13 cellular contexts compared by ENCODE assay signal in genomic region chr5:135353952-135354721, GRCh38. TPM values are rescaled to one million over a fixed set of nuclear protein-coding genes. Genes with fewer than 3 reads are reported as not detected.
A peak's percentile ranks its signal among the peaks of the same experiment; 100 is the strongest.
DNase-seq lines count a peak whose midpoint lies in the region; ATAC-seq and TF ChIP-seq lines count a peak whose summit lies in the region.
"Had no signal": no experiment of that assay in that cellular context is flagged by ENCODE, and none has a peak within 500 bp of the region (broad histone marks: within the 10 kb centered on the region; RNA-seq: fewer than 3 reads in every experiment).

No MANE protein-coding gene starts in this region.

- WGBS in esophagus muscularis mucosa, result 31% methylated on average over 4 of the region's 4 CpGs

- H3K4me1 ChIP-seq in esophagus muscularis mucosa, result peaks cover 47 to 56% (median 51%) of the 10 kb centered on the region in 4 donors

- H3K4me3 ChIP-seq in esophagus muscularis mucosa, result no peak overlapping the region
- H3K4me3 ChIP-seq: coronary artery had no signal

- no peaks in the 10 kb centered on the region for H3K9me3 ChIP-seq in esophagus muscularis mucosa

- TF ChIP-seq CTCF in esophagus muscularis mucosa (IDR thresholded peaks at IDR 0.05) (no peak), omental fat pad (IDR thresholded peaks at IDR 0.05) (no peak)

- no peak for TF ChIP-seq POLR2A in esophagus muscularis mucosa (IDR thresholded peaks at IDR 0.05; ENCODE audit: low read depth)

- intact Hi-C loops in esophagus muscularis mucosa (cut with DNase I), result no loop called here

- H3K27me3 ChIP-seq in esophagus muscularis mucosa, result no peaks in the 10 kb centered on the region

- TF ChIP-seq EP300 in esophagus muscularis mucosa (IDR thresholded peaks at IDR 0.05), result no peak

- H3K36me3 ChIP-seq in esophagus muscularis mucosa, result peaks cover 4 to 42% (median 31%) of the 10 kb centered on the region in 4 donors

- DNase-seq in Ammon's horn (ENCODE audit: low spot score), result peak; percentile 43
- peak; percentile 81 for DNase-seq in M059J (ENCODE audit: low read depth)
- DNase-seq in esophagus muscularis mucosa (ENCODE audit: extremely low spot score), result no peak
- no peak for DNase-seq in omental fat pad (ENCODE audit: low spot score)
- no peak for DNase-seq in NCI-H526 (lab: John Stamatoyannopoulos, UW)
- DNase-seq: Calu3, Kasumi-1, trophoblast cell had no signal

- ATAC-seq in omental fat pad (ENCODE audit: low FRiP score) (peak; percentile 73), HG03442 (IDR thresholded peaks at IDR 0.05; ENCODE audit: unreplicated experiment) (no peak), HG03175 (IDR thresholded peaks at IDR 0.05; ENCODE audit: unreplicated experiment) (no peak), HG03439 (IDR thresholded peaks at IDR 0.05; ENCODE audit: unreplicated experiment) (no peak)
- ATAC-seq: natural killer cell treated with Interleukin-12 subunit alpha and Interleukin-12 subunit beta and Interleukin-15 and Interleukin-18, amount 100 ng/mL, for 72 hours had no signal

- peak overlapping the region; percentile 55 to 81 (median 74) for H3K27ac ChIP-seq in esophagus muscularis mucosa (replicated peaks in 1 of 4)

RNA-seq across cellular contexts. Expression of gene MACROH2A1, which starts 44.9 kb away (rescaled TPM):
- total RNA-seq in M059J (2014; rRNA removed; shearing (Covaris generic)), result 349 and 422 TPM in 2 replicates
- total RNA-seq in esophagus muscularis mucosa (100 to 1,000 TPM; 144 to 152 (median 149) TPM), omental fat pad (100 to 1,000 TPM; 182 to 443 (median 319) TPM)

Comparison
In these comparisons a context has a peak if more than half of its experiments do, and no peak if none do; other contexts are left out.
1. DNase-seq: peak in Ammon's horn (single experiment) and M059J (single experiment); none in esophagus muscularis mucosa (single experiment), omental fat pad (single experiment) and NCI-H526 (0 of 2).